21 cellular contexts compared by ENCODE assay signal in genomic region chr6:72746276-72746675, GRCh38.
DNase-seq lines count a peak whose midpoint lies in the region; FAIRE-seq and TF ChIP-seq lines count a peak whose summit lies in the region.
"Had no signal": no experiment of that assay in that cellular context is flagged by ENCODE, and none has a peak within 500 bp of the region (broad histone marks: within the 10 kb centered on the region; RNA-seq: fewer than 3 reads in every experiment).

No MANE protein-coding gene starts in this region.

- H3K4me1 ChIP-seq in astrocyte (ENCODE audit: insufficient read depth, low read length) = peaks cover 8% of the 10 kb centered on the region
- H3K4me1 ChIP-seq in effector memory CD4-positive, alpha-beta T cell (ENCODE audit: control insufficient read depth, insufficient read depth, low read length, poor library complexity, severe bottlenecking) = no peaks in the 10 kb centered on the region
- H3K4me1 ChIP-seq: colonic mucosa, sigmoid colon had no signal

- no peaks in the 10 kb centered on the region for H3K79me2 ChIP-seq in astrocyte (ENCODE audit: insufficient read depth, low read length)

- H3K27ac ChIP-seq in astrocyte (ENCODE audit: low read depth, low read length) = no peak overlapping the region
- H3K27ac ChIP-seq in caudate nucleus (ENCODE audit: low read depth, low read length) = no peak overlapping the region
- no peak overlapping the region for H3K27ac ChIP-seq in effector memory CD4-positive, alpha-beta T cell (ENCODE audit: insufficient read depth, low read length, poor library complexity, severe bottlenecking)
- H3K27ac ChIP-seq: colonic mucosa, sigmoid colon, suprapubic skin, VCaP had no signal

- TF ChIP-seq CTCF in astrocyte (IDR thresholded peaks at IDR 0.05; ENCODE audit: insufficient read depth, low read depth, low read length) = no peak

- in situ Hi-C loops in Caki2 (cut with HindIII; ENCODE audit: low pct_unique_long_range_greater_than_20kb, low sequenced_read_pairs) = no loop called here

- H3K4me3 ChIP-seq in astrocyte (ENCODE audit: insufficient read depth, low read depth, low read length) = no peak overlapping the region
- no peak overlapping the region for H3K4me3 ChIP-seq in effector memory CD4-positive, alpha-beta T cell (ENCODE audit: insufficient read depth, low read depth, low read length, poor library complexity, severe bottlenecking)
- H3K4me3 ChIP-seq: colonic mucosa, sigmoid colon, suprapubic skin had no signal

- no peaks in the 10 kb centered on the region for H3K36me3 Mint-ChIP-seq in astrocyte (ENCODE audit: low read depth, unreplicated experiment)

- no peak overlapping the region for H3K9ac ChIP-seq in astrocyte (ENCODE audit: low read length)

- no peak overlapping the region for H3K4me3 Mint-ChIP-seq in astrocyte (ENCODE audit: unreplicated experiment)
- H3K4me3 Mint-ChIP-seq: activated T-helper 17 cell treated with anti-CD3 and anti-CD28 coated beads, Interleukin-2, amount 50 U/mL, for 72 hours had no signal

- H3K9me3 Mint-ChIP-seq in astrocyte (ENCODE audit: unreplicated experiment) = no peaks in the 10 kb centered on the region
- H3K9me3 Mint-ChIP-seq: activated T-helper 17 cell treated with anti-CD3 and anti-CD28 coated beads, Interleukin-2, amount 50 U/mL, for 72 hours had no signal

- no peaks in the 10 kb centered on the region for H3K27me3 Mint-ChIP-seq in astrocyte (ENCODE audit: low read depth, unreplicated experiment)
- H3K27me3 Mint-ChIP-seq: activated T-helper 17 cell treated with anti-CD3 and anti-CD28 coated beads, Interleukin-2, amount 50 U/mL, for 72 hours had no signal

- peak; percentile 65 for DNase-seq in Caki2 (ENCODE audit: low read depth)
- peak; percentile 67 for DNase-seq in HPDE6-E6E7 (ENCODE audit: extremely low spot score)
- peak; percentile 66 for DNase-seq in astrocyte (ENCODE audit: low read depth)
- DNase-seq in iris pigment epithelial cell (ENCODE audit: low read depth) = peak; percentile 12
- no peak for DNase-seq in amniotic stem cell (lab: John Stamatoyannopoulos, UW)
- no peak for DNase-seq in stimulated activated naive CD4-positive, alpha-beta T cell treated with Interleukin-2 at 50 U/mL for 16 hours (lab: John Stamatoyannopoulos, UW)
- DNase-seq in caudate nucleus (lab: John Stamatoyannopoulos, UW) = no peak
- no peak for DNase-seq in effector memory CD4-positive, alpha-beta T cell
- DNase-seq: Calu3; colonic mucosa; H7; hippocampal formation; MM.1S; NCI-H2081; NCI-H526 treated with DMSO at 0.1 percent for 48 hours; sigmoid colon; stimulated activated CD4-positive, alpha-beta T cell treated with anti-CD3 and anti-CD28 coated beads, Interleukin-2, amount 100 ng/mL, for 24 hours; SW 1271 had no signal

- H3K27me3 ChIP-seq in astrocyte (ENCODE audit: insufficient read depth, low read length) = no peaks in the 10 kb centered on the region
- H3K27me3 ChIP-seq in effector memory CD4-positive, alpha-beta T cell (replicated peaks; ENCODE audit: control insufficient read depth, insufficient read depth, low read length, poor library complexity, severe bottlenecking) = no peaks in the 10 kb centered on the region
- H3K27me3 ChIP-seq: colonic mucosa, sigmoid colon had no signal

- no peak for FAIRE-seq in astrocyte (lab: Jason Lieb, UNC)

- no peak overlapping the region for H3K27ac Mint-ChIP-seq in astrocyte (ENCODE audit: unreplicated experiment)
- H3K27ac Mint-ChIP-seq: activated T-helper 17 cell treated with anti-CD3 and anti-CD28 coated beads, Interleukin-2, amount 50 U/mL, for 72 hours had no signal

- no peaks in the 10 kb centered on the region for H4K20me1 ChIP-seq in astrocyte (ENCODE audit: insufficient read depth, low read length)

- H3K9me3 ChIP-seq in astrocyte (ENCODE audit: insufficient read depth, low read depth, low read length) = no peaks in the 10 kb centered on the region
- no peaks in the 10 kb centered on the region for H3K9me3 ChIP-seq in effector memory CD4-positive, alpha-beta T cell (ENCODE audit: control insufficient read depth, low read length)
- H3K9me3 ChIP-seq: colonic mucosa, sigmoid colon, suprapubic skin had no signal

- H2AFZ ChIP-seq in astrocyte (ENCODE audit: low read depth, low read length) = no peak overlapping the region

- no peaks in the 10 kb centered on the region for H3K36me3 ChIP-seq in astrocyte (ENCODE audit: insufficient read depth, low read length)
- no peaks in the 10 kb centered on the region for H3K36me3 ChIP-seq in effector memory CD4-positive, alpha-beta T cell (ENCODE audit: control insufficient read depth, insufficient read depth, low read length)
- H3K36me3 ChIP-seq: colonic mucosa, sigmoid colon, suprapubic skin had no signal

- H3K4me2 ChIP-seq in astrocyte (ENCODE audit: low read length) = peak overlapping the region; percentile 24

- peaks cover 8% of the 10 kb centered on the region for H3K4me1 Mint-ChIP-seq in astrocyte (ENCODE audit: low read depth, unreplicated experiment)
- H3K4me1 Mint-ChIP-seq: activated T-helper 17 cell treated with anti-CD3 and anti-CD28 coated beads, Interleukin-2, amount 50 U/mL, for 72 hours had no signal

Comparison
In these comparisons a context has a peak if more than half of its experiments do, and no peak if none do; other contexts are left out.
1. DNase-seq: peak in Caki2 (single experiment), HPDE6-E6E7 (single experiment), astrocyte (single experiment) and iris pigment epithelial cell (single experiment); none in amniotic stem cell (single experiment), stimulated activated naive CD4-positive, alpha-beta T cell treated with Interleukin-2 at 50 U/mL for 16 hours (single experiment), caudate nucleus (0 of 61) and effector memory CD4-positive, alpha-beta T cell (0 of 3).